Comparison of ENCODE assay signal across 23 cellular contexts in the genomic region with DNA sequence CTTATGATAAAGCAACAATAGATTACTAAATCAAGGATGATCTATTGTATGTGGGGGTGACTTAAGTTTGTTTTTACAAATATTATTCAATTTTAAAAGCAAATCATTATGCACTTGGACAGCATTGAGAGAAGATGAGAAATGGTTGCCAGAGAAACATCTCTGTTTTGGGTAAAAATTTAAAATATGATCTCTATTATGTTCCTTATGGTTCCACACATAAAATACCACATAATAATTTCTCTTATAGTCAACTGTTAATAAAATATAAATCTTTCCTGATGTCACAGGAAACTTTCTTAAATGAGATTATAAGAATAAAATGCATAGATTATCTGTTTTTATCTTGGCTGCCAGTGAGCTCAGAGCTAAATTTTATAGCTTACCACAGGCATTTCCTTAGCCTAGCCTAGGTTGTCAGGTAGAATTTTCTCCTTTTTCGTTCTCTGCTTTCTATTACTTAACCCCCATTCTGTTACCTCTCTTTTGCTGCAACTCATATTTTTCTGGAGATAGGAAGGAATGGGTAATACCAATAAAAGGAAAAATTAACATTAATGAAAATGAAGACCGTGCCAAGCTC.
"Had no signal": no experiment of that assay in that cellular context is flagged by ENCODE, and none has a peak within 500 bp of the region (broad histone marks: within the 10 kb centered on the region; RNA-seq: fewer than 3 reads in every experiment).

No MANE protein-coding gene starts in this region.

- H3K27me3 Mint-ChIP-seq: activated naive CD4-positive, alpha-beta T cell treated with anti-CD3 and anti-CD28 coated beads, Interleukin-2, amount 10 ng/mL, durations not matched to agents 7 days and 5 days had no signal

- H3K4me1 ChIP-seq: breast epithelium had no signal

- H3K27ac ChIP-seq: breast epithelium, SJSA1, WERI-Rb-1 had no signal

- DNase-seq: activated CD4-positive, alpha-beta T cell treated with anti-CD3 and anti-CD28 coated beads for 4 hours; activated CD8-positive, alpha-beta memory T cell treated with anti-CD3 and anti-CD28 coated beads, Interleukin-2, amount 50 U/mL, for 4 hours; activated CD8-positive, alpha-beta T cell treated with anti-CD3 and anti-CD28 coated beads for 36 hours; activated gamma-delta T cell treated with Interleukin-2 at 50 U/mL for 16 hours; activated naive CD4-positive, alpha-beta T cell treated with anti-CD3 and anti-CD28 coated beads, Interleukin-2, amount 10 ng/mL, durations not matched to agents 7 days and 5 days; activated naive CD8-positive, alpha-beta T cell treated with anti-CD3 and anti-CD28 coated beads for 36 hours; activated T-cell treated with anti-CD3 and anti-CD28 coated beads, Interleukin-2, amount 50 U/mL, for 72 hours; caudate nucleus; NCI-H1092; NCI-H1417; NCI-H1694; NCI-H2029 treated with DMSO at 0.1 percent for 48 hours; NCI-H526 treated with DMSO at 0.1 percent for 48 hours; NCI-H82; NK-92 treated with Interleukin-12 subunit alpha and Interleukin-12 subunit beta, amount 100 ng/mL, for 24 hours; OCI-M1; SHP77; T-cell; T-helper 2 cell; WERI-Rb-1 had no signal

- H3K27ac Mint-ChIP-seq: activated CD8-positive, alpha-beta T cell treated with anti-CD3 and anti-CD28 coated beads for 36 hours; activated naive CD4-positive, alpha-beta T cell treated with anti-CD3 and anti-CD28 coated beads, Interleukin-2, amount 10 ng/mL, durations not matched to agents 7 days and 5 days; activated naive CD8-positive, alpha-beta T cell treated with anti-CD3 and anti-CD28 coated beads for 36 hours; activated T-cell treated with anti-CD3 and anti-CD28 coated beads, Interleukin-2, amount 50 U/mL, for 72 hours; activated T-helper 2 cell treated with anti-CD3 and anti-CD28 coated beads, Interferon-gamma antibody, Interleukin-2, Interleukin-4, amounts not matched to agents 10 μg/mL and 5 μg/mL and 100 μg/mL, durations not matched to agents 14 hours and 24 hours and 36 hours; T-cell had no signal

- H3K4me1 Mint-ChIP-seq: activated naive CD4-positive, alpha-beta T cell treated with anti-CD3 and anti-CD28 coated beads, Interleukin-2, amount 10 ng/mL, durations not matched to agents 7 days and 5 days; activated naive CD8-positive, alpha-beta T cell treated with anti-CD3 and anti-CD28 coated beads for 36 hours; T-cell had no signal

- H3K36me3 ChIP-seq: breast epithelium, SJSA1, WERI-Rb-1 had no signal

- H3K4me3 ChIP-seq: breast epithelium, SJSA1 had no signal

- H3K9me3 ChIP-seq: breast epithelium, SJSA1 had no signal

- H3K36me3 Mint-ChIP-seq: activated naive CD4-positive, alpha-beta T cell treated with anti-CD3 and anti-CD28 coated beads, Interleukin-2, amount 10 ng/mL, durations not matched to agents 7 days and 5 days; activated naive CD8-positive, alpha-beta T cell treated with anti-CD3 and anti-CD28 coated beads for 36 hours; T-cell had no signal

- H3K27me3 ChIP-seq: breast epithelium, SJSA1 had no signal

- H3K4me3 Mint-ChIP-seq: activated CD8-positive, alpha-beta T cell treated with anti-CD3 and anti-CD28 coated beads for 36 hours; activated naive CD4-positive, alpha-beta T cell treated with anti-CD3 and anti-CD28 coated beads, Interleukin-2, amount 10 ng/mL, durations not matched to agents 7 days and 5 days; activated naive CD8-positive, alpha-beta T cell treated with anti-CD3 and anti-CD28 coated beads for 36 hours; activated T-cell treated with anti-CD3 and anti-CD28 coated beads, Interleukin-2, amount 50 U/mL, for 72 hours; T-cell had no signal

- ATAC-seq: activated CD8-positive, alpha-beta T cell treated with anti-CD3 and anti-CD28 coated beads for 36 hours; activated T-cell treated with anti-CD3 and anti-CD28 coated beads, Interleukin-2, amount 50 U/mL, for 72 hours; T-cell had no signal

- H3K9me3 Mint-ChIP-seq: activated CD8-positive, alpha-beta T cell treated with anti-CD3 and anti-CD28 coated beads for 36 hours; activated naive CD4-positive, alpha-beta T cell treated with anti-CD3 and anti-CD28 coated beads, Interleukin-2, amount 10 ng/mL, durations not matched to agents 7 days and 5 days; activated naive CD8-positive, alpha-beta T cell treated with anti-CD3 and anti-CD28 coated beads for 36 hours; activated T-cell treated with anti-CD3 and anti-CD28 coated beads, Interleukin-2, amount 50 U/mL, for 72 hours; activated T-helper 2 cell treated with anti-CD3 and anti-CD28 coated beads, Interferon-gamma antibody, Interleukin-2, Interleukin-4, amounts not matched to agents 10 μg/mL and 5 μg/mL and 100 μg/mL, durations not matched to agents 14 hours and 24 hours and 36 hours; T-cell had no signal
